ENCODE assay signal across 8 cellular contexts in genomic region chr2:37892436-37893114, GRCh38. TPM values are rescaled to one million over a fixed set of nuclear protein-coding genes. Genes with fewer than 3 reads are reported as not detected.
A peak's percentile ranks its signal among the peaks of the same experiment; 100 is the strongest.
DNase-seq lines count a peak whose midpoint lies in the region; ATAC-seq and TF ChIP-seq lines count a peak whose summit lies in the region.

No MANE protein-coding gene starts in this region.

- ATAC-seq in left ventricle myocardium superior (peak; percentile 21), HG03103 (IDR thresholded peaks at IDR 0.05; ENCODE audit: low read depth, unreplicated experiment) (peak; percentile 59), T-cell (replicated peaks in 1 of 4) (peak; percentile 54 to 86 (median 62))

- H3K36me3 Mint-ChIP-seq in T-cell = no peaks in the 10 kb centered on the region

- DNase-seq in left ventricle myocardium superior = no peak
- DNase-seq in right atrium auricular region (ENCODE audit: low spot score) = no peak
- DNase-seq in T-cell = peak in 1 of 34 experiments; percentile 11
- DNase-seq in effector memory CD4-positive, alpha-beta T cell = no peak
- no peak for DNase-seq in adrenal gland
- no peak for DNase-seq in smooth muscle cell (lab: John Stamatoyannopoulos, UW; ENCODE audit: unreplicated experiment)
- no peak for DNase-seq in NCI-H1930 (lab: John Stamatoyannopoulos, UW)

- no peaks in the 10 kb centered on the region for H4K20me1 ChIP-seq in smooth muscle cell (ENCODE audit: low read depth)

- H3K4me3 Mint-ChIP-seq in T-cell = peak overlapping the region; percentile 0 to 61 (median 28)

- H3K36me3 ChIP-seq in right atrium auricular region (no peaks in the 10 kb centered on the region), adrenal gland (replicated peaks in 1 of 2) (no peaks in the 10 kb centered on the region), smooth muscle cell (ENCODE audit: low read depth) (no peaks in the 10 kb centered on the region)
- H3K36me3 ChIP-seq in effector memory CD4-positive, alpha-beta T cell (ENCODE audit: control insufficient read depth, insufficient read depth, low read length) = no peaks in the 10 kb centered on the region

- H3K9ac ChIP-seq in smooth muscle cell (ENCODE audit: low read depth) = no peak overlapping the region

- no peaks in the 10 kb centered on the region for H3K27me3 ChIP-seq in right atrium auricular region
- no peaks in the 10 kb centered on the region for H3K27me3 ChIP-seq in effector memory CD4-positive, alpha-beta T cell (replicated peaks; ENCODE audit: control insufficient read depth, insufficient read depth, low read length, poor library complexity, severe bottlenecking)
- H3K27me3 ChIP-seq in adrenal gland = no peaks in the 10 kb centered on the region
- H3K27me3 ChIP-seq in smooth muscle cell (ENCODE audit: low read depth) = peaks cover 4% of the 10 kb centered on the region

- H3K4me3 ChIP-seq in right atrium auricular region (no peak overlapping the region), adrenal gland (no peak overlapping the region), smooth muscle cell (no peak overlapping the region)
- H3K4me3 ChIP-seq in effector memory CD4-positive, alpha-beta T cell (ENCODE audit: insufficient read depth, low read depth, low read length, poor library complexity, severe bottlenecking) = no peak overlapping the region

- H3K9me3 ChIP-seq in right atrium auricular region = no peaks in the 10 kb centered on the region
- no peaks in the 10 kb centered on the region for H3K9me3 ChIP-seq in effector memory CD4-positive, alpha-beta T cell (ENCODE audit: control insufficient read depth, low read length)
- no peaks in the 10 kb centered on the region for H3K9me3 ChIP-seq in adrenal gland (replicated peaks in 1 of 3)
- H3K9me3 ChIP-seq in smooth muscle cell (replicated peaks; ENCODE audit: low read depth) = no peaks in the 10 kb centered on the region

- H2AFZ ChIP-seq in smooth muscle cell (ENCODE audit: low read depth) = no peak overlapping the region

- POLR2A ChIA-PET in T-cell (lab: Charles Lee) = no interaction called here

- H3F3A ChIP-seq in smooth muscle cell (ENCODE audit: low read depth) = peaks cover 5% of the 10 kb centered on the region

- no peak for TF ChIP-seq POLR2A in adrenal gland (IDR thresholded peaks at IDR 0.05)

- H3K27ac Mint-ChIP-seq in T-cell = peak overlapping the region; percentile 75 to 77

- CTCF ChIA-PET in T-cell (lab: Charles Lee) = interaction anchor here (1.1 to 1.2 kb wide), 2 partner anchors 18 to 60 kb away, joined by 3 read pairs; no protein-coding TSS in a partner anchor

- no peaks in the 10 kb centered on the region for H3K79me2 ChIP-seq in smooth muscle cell (ENCODE audit: low read depth)

- no peaks in the 10 kb centered on the region for H3K9me3 Mint-ChIP-seq in T-cell

- intact Hi-C loops in left ventricle myocardium superior (cut with micrococcal nuclease) (no loop called here), adrenal gland (cut with DNase I) (no loop called here)

- TF ChIP-seq CTCF in right atrium auricular region (IDR thresholded peaks at IDR 0.05) (no peak), adrenal gland (IDR thresholded peaks at IDR 0.05) (no peak), smooth muscle cell (IDR thresholded peaks at IDR 0.05; ENCODE audit: borderline replicate concordance, insufficient read depth, poor library complexity, severe bottlenecking) (no peak)

- H3K4me1 Mint-ChIP-seq in T-cell = peaks cover 34 to 43% (median 38%) of the 10 kb centered on the region in 3 donors

- H3K4me1 ChIP-seq in right atrium auricular region (peaks cover 0 to 8% of the 10 kb centered on the region in 2 donors), adrenal gland (replicated peaks in 1 of 2) (peaks cover 16 to 20% of the 10 kb centered on the region in 2 donors), smooth muscle cell (ENCODE audit: low read depth) (no peaks in the 10 kb centered on the region)
- H3K4me1 ChIP-seq in effector memory CD4-positive, alpha-beta T cell (ENCODE audit: control insufficient read depth, insufficient read depth, low read length, poor library complexity, severe bottlenecking) = peaks cover 20% of the 10 kb centered on the region

- peaks cover 3 to 7% of the 10 kb centered on the region in 2 donors for H3K27me3 Mint-ChIP-seq in T-cell

- WGBS in adrenal gland, 4 donors = 56 to 62% (median 60%) methylated on average over 7 of the region's 7 CpGs
- 75% methylated on average over 7 of the region's 7 CpGs for WGBS in smooth muscle cell (ENCODE audit: low lambda C conversion rate)

- H3K4me2 ChIP-seq in smooth muscle cell = no peak overlapping the region

- H3K27ac ChIP-seq in right atrium auricular region (no peak overlapping the region), adrenal gland (no peak overlapping the region), smooth muscle cell (ENCODE audit: low read depth) (no peak overlapping the region)
- no peak overlapping the region for H3K27ac ChIP-seq in effector memory CD4-positive, alpha-beta T cell (ENCODE audit: insufficient read depth, low read length, poor library complexity, severe bottlenecking)

RNA-seq across cellular contexts. Expression of gene RMDN2, which starts 32.5 kb away (rescaled TPM):
- total RNA-seq in left ventricle myocardium superior = 6.2 TPM
- 1 to 10 TPM; 5.0 to 6.2 TPM for total RNA-seq in right atrium auricular region
- 1 to 10 TPM; 2.4 to 5.0 (median 3.5) TPM for total RNA-seq in T-cell
- total RNA-seq in adrenal gland = 10 to 100 TPM; 30.3 to 96.3 (median 55.9) TPM
- 100 to 1,000 TPM in 1 of 3 donors, 10 to 100 TPM in 2; 28.5 to 126 (median 35.3) TPM for polyA plus RNA-seq in adrenal gland
- 4.3 and 5.6 TPM in 2 replicates for total RNA-seq in smooth muscle cell
- 3.6 and 5.0 TPM in 2 replicates for polyA plus RNA-seq in smooth muscle cell
